ENCODE assay signal across 17 cellular contexts in genomic region chr18:77255426-77256105, GRCh38. TPM values are rescaled to one million over a fixed set of nuclear protein-coding genes. Genes with fewer than 3 reads are reported as not detected.
A peak's percentile ranks its signal among the peaks of the same experiment; 100 is the strongest.
DNase-seq lines count a peak whose midpoint lies in the region; ATAC-seq and TF ChIP-seq lines count a peak whose summit lies in the region.
"Had no signal": no experiment of that assay in that cellular context is flagged by ENCODE, and none has a peak within 500 bp of the region (broad histone marks: within the 10 kb centered on the region; RNA-seq: fewer than 3 reads in every experiment).

No MANE protein-coding gene starts in this region.

- H3F3A ChIP-seq in GM23338 (replicated peaks; ENCODE audit: low read depth): 0 out of 2 replicates have a peak, but pooled peaks cover 6% of the 10 kb centered on the region

- no peaks in the 10 kb centered on the region for H3K9me3 ChIP-seq in SK-N-MC (ENCODE audit: low read depth, low read length)
- H3K9me3 ChIP-seq in parathyroid adenoma (ENCODE audit: control insufficient read depth, low read length): no peaks in the 10 kb centered on the region
- H3K9me3 ChIP-seq: A549, Caco-2, HAP-1 had no signal

- ATAC-seq in GM23338: no peak
- ATAC-seq: A549 had no signal

- H4K20me1 ChIP-seq in GM23338 (replicated peaks; ENCODE audit: insufficient read depth): no peaks in the 10 kb centered on the region

- peaks cover 39% of the 10 kb centered on the region for H3K27me3 ChIP-seq in GM23338 (ENCODE audit: insufficient read depth)
- H3K27me3 ChIP-seq in parathyroid adenoma (ENCODE audit: control insufficient read depth, insufficient read depth, low read length): no peaks in the 10 kb centered on the region

- H3K4me3 ChIP-seq in GM23338: no peak overlapping the region
- H3K4me3 ChIP-seq in SK-N-MC: peak overlapping the region; percentile 21; the same call in 1 of the 2 replicates
- peak overlapping the region; percentile 6 for H3K4me3 ChIP-seq in parathyroid adenoma (ENCODE audit: low read depth, low read length)
- H3K4me3 ChIP-seq: A549, HAP-1 had no signal

- H3K4me3 Mint-ChIP-seq in GM23338: no peak overlapping the region
- H3K4me3 Mint-ChIP-seq: CD8-positive, alpha-beta memory T cell; HFFc6 had no signal

- H3K4me1 ChIP-seq in GM23338 (ENCODE audit: insufficient read depth): peaks cover 38% of the 10 kb centered on the region
- H3K4me1 ChIP-seq in parathyroid adenoma: peaks cover 4% of the 10 kb centered on the region
- H3K4me1 ChIP-seq: A549, Caco-2, HAP-1 had no signal

- peaks cover 11% of the 10 kb centered on the region; the same call in 2 of the 3 replicates for H3K9me3 Mint-ChIP-seq in GM23338

- H2AFZ ChIP-seq in GM23338: no peak overlapping the region
- no peak overlapping the region for H2AFZ ChIP-seq in parathyroid adenoma

- peaks cover 34% of the 10 kb centered on the region for H3K4me1 Mint-ChIP-seq in GM23338

- H3K27ac Mint-ChIP-seq in GM23338: no peak overlapping the region
- H3K27ac Mint-ChIP-seq: CD8-positive, alpha-beta memory T cell; HFFc6 had no signal

- no peak overlapping the region for H3K9ac ChIP-seq in SK-N-MC (ENCODE audit: insufficient read length)
- no peak overlapping the region for H3K9ac ChIP-seq in parathyroid adenoma

- H3K36me3 ChIP-seq in GM23338 (ENCODE audit: insufficient read depth): no peaks in the 10 kb centered on the region
- H3K36me3 ChIP-seq in SK-N-MC (ENCODE audit: insufficient read depth, low read length): no peaks in the 10 kb centered on the region
- no peaks in the 10 kb centered on the region for H3K36me3 ChIP-seq in parathyroid adenoma (ENCODE audit: control insufficient read depth, insufficient read depth, low read length)
- H3K36me3 ChIP-seq: HAP-1 had no signal

- no peak for TF ChIP-seq CTCF in C4-2B (conservative IDR thresholded peaks at IDR 0.05)
- TF ChIP-seq CTCF in GM23338 (conservative IDR thresholded peaks at IDR 0.05; ENCODE audit: low read depth in 2 of 2): no peak
- TF ChIP-seq CTCF in parathyroid adenoma (IDR thresholded peaks at IDR 0.05): no peak

- peaks cover 15% of the 10 kb centered on the region for H3K9me2 ChIP-seq in GM23338 (ENCODE audit: insufficient read depth)

- H3K4me2 ChIP-seq in GM23338 (peak overlapping the region; percentile 32; the same call in 1 of the 2 replicates), parathyroid adenoma (ENCODE audit: low read length) (peak overlapping the region; percentile 43)
- H3K4me2 ChIP-seq: A549 had no signal

- H3K79me2 ChIP-seq in GM23338 (replicated peaks; ENCODE audit: insufficient read depth): peaks cover 6% of the 10 kb centered on the region; the same call in 1 of the 2 replicates
- no peaks in the 10 kb centered on the region for H3K79me2 ChIP-seq in parathyroid adenoma

- DNase-seq in GM23338 (ENCODE audit: low spot score) (no peak), SK-N-MC (ENCODE audit: low read depth, low spot score) (no peak), NCI-H1092 treated with DMSO at 0.1 percent for 48 hours (lab: John Stamatoyannopoulos, UW) (no peak), HUDEP-2 (lab: John Stamatoyannopoulos, UW; ENCODE audit: unreplicated experiment in 76 of 76) (no peak), AG20443 (ENCODE audit: low spot score) (no peak)
- DNase-seq: Caco-2; CD8-positive, alpha-beta memory T cell; DND-41; GDM1; GOT3; HFFc6 had no signal

- H3K27ac ChIP-seq in C4-2B: peak overlapping the region; percentile 63
- H3K27ac ChIP-seq in GM23338 (ENCODE audit: low read depth): no peak overlapping the region
- H3K27ac ChIP-seq in SK-N-MC: no peak overlapping the region
- H3K27ac ChIP-seq in parathyroid adenoma: no peak overlapping the region
- H3K27ac ChIP-seq: A549 had no signal

- H3K27me3 Mint-ChIP-seq in GM23338 (ENCODE audit: insufficient read depth, low read depth, poor library complexity): peaks cover 42% of the 10 kb centered on the region

- peaks cover 27% of the 10 kb centered on the region for H3K36me3 Mint-ChIP-seq in GM23338 (ENCODE audit: low read depth)

TF ChIP-seq in GM23338, 12 proteins besides CTCF, POLR2A, EP300 and RAD21 (continues in another document):
- TF ChIP-seq CREB1 (CRISPR knock-in tag; IDR thresholded peaks at IDR 0.05; ENCODE audit: low read depth) (no peak), JUNB (IDR thresholded peaks at IDR 0.05; ENCODE audit: unreplicated experiment) (no peak), STAT1 (IDR thresholded peaks at IDR 0.05; ENCODE audit: unreplicated experiment) (no peak), ZNF114 (CRISPR knock-in tag; IDR thresholded peaks at IDR 0.05) (no peak), EZH2 (IDR thresholded peaks at IDR 0.05; ENCODE audit: low read depth, unreplicated experiment) (no peak), ETS1 (IDR thresholded peaks at IDR 0.05) (no peak), ZNF462 (CRISPR knock-in tag; IDR thresholded peaks at IDR 0.05) (no peak), ZNF331 (CRISPR knock-in tag; IDR thresholded peaks at IDR 0.05; ENCODE audit: low read depth) (no peak), EZH2phosphoT487 (IDR thresholded peaks at IDR 0.05; ENCODE audit: unreplicated experiment) (no peak)

RNA-seq across cellular contexts. Expression of gene GALR1, which starts 5.9 kb away (rescaled TPM):
- 0.74 and 1.1 TPM in 2 replicates for total RNA-seq in GM23338 (2014; rRNA removed; shearing (Covaris generic))
- 0.19 and 0.32 TPM in 2 replicates for polyA plus RNA-seq in GM23338 (2016; fragmentation: Nextera tagmentation; extraction: Ambion mirVana)
- total RNA-seq: Caco-2; CD8-positive, alpha-beta memory T cell; HFFc6 had no signal
- polyA plus RNA-seq: A549; AG04450; BJ; CD8-positive, alpha-beta memory T cell had no signal
